Comparison of ENCODE assay signal across 8 cellular contexts in genomic region chr13:40777166-40777956, GRCh38. TPM values are rescaled to one million over a fixed set of nuclear protein-coding genes. Genes with fewer than 3 reads are reported as not detected.
DNase-seq lines count a peak whose midpoint lies in the region; ATAC-seq and TF ChIP-seq lines count a peak whose summit lies in the region.

No MANE protein-coding gene starts in this region.

- no peak overlapping the region for H3K27ac ChIP-seq in foreskin keratinocyte
- no peak overlapping the region for H3K27ac ChIP-seq in osteoblast (ENCODE audit: low read depth, low read length)

- H3K4me2 ChIP-seq in osteoblast (ENCODE audit: insufficient read depth, low read length) = peak overlapping the region; percentile 84

- H3K27me3 Mint-ChIP-seq in activated T-cell treated with anti-CD3 and anti-CD28 coated beads, Interleukin-2, amount 50 U/mL, for 72 hours (ENCODE audit: low read depth) = no peaks in the 10 kb centered on the region

- peak overlapping the region; percentile 83 for H3K4me3 Mint-ChIP-seq in activated T-cell treated with anti-CD3 and anti-CD28 coated beads, Interleukin-2, amount 50 U/mL, for 72 hours

- ATAC-seq in GM19438 (IDR thresholded peaks at IDR 0.05; ENCODE audit: low read depth, unreplicated experiment) (peak; percentile 84), HG03432 (IDR thresholded peaks at IDR 0.05; ENCODE audit: unreplicated experiment) (peak; percentile 85), foreskin keratinocyte (peak; percentile 68)
- peak; percentile 55 to 61 for ATAC-seq in activated T-cell treated with anti-CD3 and anti-CD28 coated beads, Interleukin-2, amount 50 U/mL, for 72 hours (replicated peaks in 1 of 2)

- peak overlapping the region; percentile 54 for H3K4me3 ChIP-seq in osteoblast (ENCODE audit: insufficient read depth, low read length)

- H4K20me1 ChIP-seq in osteoblast (ENCODE audit: insufficient read depth, low read length) = no peaks in the 10 kb centered on the region

- H3K27me3 ChIP-seq in foreskin keratinocyte (no peaks in the 10 kb centered on the region), osteoblast (ENCODE audit: insufficient read depth, low read length) (no peaks in the 10 kb centered on the region)

- no peaks in the 10 kb centered on the region for H3K9me3 ChIP-seq in osteoblast (ENCODE audit: low read depth, low read length)

- no peaks in the 10 kb centered on the region for H3K36me3 ChIP-seq in osteoblast (ENCODE audit: insufficient read depth, low read length)

- peak overlapping the region; percentile 95 for H3K27ac Mint-ChIP-seq in activated T-cell treated with anti-CD3 and anti-CD28 coated beads, Interleukin-2, amount 50 U/mL, for 72 hours

- H3K79me2 ChIP-seq in osteoblast (ENCODE audit: insufficient read depth, low read length) = no peaks in the 10 kb centered on the region

- H3K4me1 Mint-ChIP-seq in activated T-cell treated with anti-CD3 and anti-CD28 coated beads, Interleukin-2, amount 50 U/mL, for 72 hours (ENCODE audit: low read depth) = peaks cover 38% of the 10 kb centered on the region

- DNase-seq in DMS114 treated with DMSO at 0.1 percent for 48 hours (lab: John Stamatoyannopoulos, UW; ENCODE audit: unreplicated experiment) = peak; percentile 44
- peak; percentile 77 for DNase-seq in NCI-H748 (lab: John Stamatoyannopoulos, UW; ENCODE audit: unreplicated experiment)
- DNase-seq in activated T-cell treated with anti-CD3 and anti-CD28 coated beads, Interleukin-2, amount 50 U/mL, for 72 hours = peak; percentile 46
- peak; percentile 25 to 62 for DNase-seq in foreskin keratinocyte
- no peak for DNase-seq in osteoblast (ENCODE audit: insufficient read length, low spot score, missing footprints)
- DNase-seq in HK-2 (ENCODE audit: unreplicated experiment) = no peak

- peak overlapping the region; percentile 49 for H2AFZ ChIP-seq in osteoblast (ENCODE audit: low read length)

- H3K4me1 ChIP-seq in foreskin keratinocyte (peaks cover 5% of the 10 kb centered on the region), osteoblast (ENCODE audit: insufficient read depth, low read length) (peaks cover 9% of the 10 kb centered on the region)

- no peaks in the 10 kb centered on the region for H3K9me3 Mint-ChIP-seq in activated T-cell treated with anti-CD3 and anti-CD28 coated beads, Interleukin-2, amount 50 U/mL, for 72 hours

- peak; percentile 69 for TF ChIP-seq CTCF in foreskin keratinocyte (conservative IDR thresholded peaks at IDR 0.05)
- TF ChIP-seq CTCF in osteoblast (IDR thresholded peaks at IDR 0.05; ENCODE audit: extremely low read depth, low read depth, low read length) = peak; percentile 73

- no peaks in the 10 kb centered on the region for H3K36me3 Mint-ChIP-seq in activated T-cell treated with anti-CD3 and anti-CD28 coated beads, Interleukin-2, amount 50 U/mL, for 72 hours (ENCODE audit: insufficient read depth in 2 of 2)

RNA-seq across cellular contexts. Expression of gene MRPS31, which starts 6.4 kb away (rescaled TPM):
- 10 to 100 TPM; 47.8 to 52.3 TPM for total RNA-seq in activated T-cell treated with anti-CD3 and anti-CD28 coated beads, Interleukin-2, amount 50 U/mL, for 72 hours
- total RNA-seq in foreskin keratinocyte (20.4 and 20.5 TPM in 2 replicates), osteoblast (13.4 and 18.0 TPM in 2 replicates)
- 17.1 and 19.6 TPM in 2 replicates for polyA plus RNA-seq in foreskin keratinocyte

RNA-seq across cellular contexts. Expression of gene SLC25A15, which starts 12.1 kb away (rescaled TPM):
- total RNA-seq in activated T-cell treated with anti-CD3 and anti-CD28 coated beads, Interleukin-2, amount 50 U/mL, for 72 hours = 10 to 100 TPM; 13.0 to 14.3 TPM
- 15.3 and 18.8 TPM in 2 replicates for total RNA-seq in foreskin keratinocyte
- 3.3 and 4.4 TPM in 2 replicates for polyA plus RNA-seq in foreskin keratinocyte
- 9.4 TPM in 2 replicates for total RNA-seq in osteoblast

Comparison
In these comparisons a context has a peak if more than half of its experiments do, and no peak if none do; other contexts are left out.
1. DNase-seq: peak in DMS114 treated with DMSO at 0.1 percent for 48 hours (single experiment), NCI-H748 (single experiment), activated T-cell treated with anti-CD3 and anti-CD28 coated beads, Interleukin-2, amount 50 U/mL, for 72 hours (2 of 2) and foreskin keratinocyte (2 of 2); none in osteoblast (single experiment) and HK-2 (single experiment).
2. Peak in every context shown above with its lines, with median percentiles within 50 percentile points of each other: ATAC-seq.